Comparison of ENCODE assay signal across 12 cellular contexts in the genomic region with DNA sequence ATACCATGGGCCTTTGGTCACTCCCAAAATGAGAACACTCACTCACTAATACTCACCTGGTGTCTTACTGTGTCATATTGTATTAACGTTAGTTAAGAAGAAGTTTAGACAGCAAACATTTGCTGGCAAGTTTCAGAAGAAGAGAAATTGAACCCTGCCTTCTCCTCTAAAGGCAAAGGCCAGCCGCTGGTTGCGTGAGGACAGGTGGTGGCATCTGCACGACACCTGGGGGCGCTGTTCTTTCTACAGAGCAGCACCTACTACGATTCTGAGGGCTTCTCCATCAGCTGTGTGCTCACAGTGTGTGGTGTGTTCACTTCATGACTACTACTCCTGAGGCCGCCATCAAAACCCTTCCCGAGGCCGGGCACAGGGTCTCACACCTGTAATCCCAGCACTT. TPM values are rescaled to one million over a fixed set of nuclear protein-coding genes. Genes with fewer than 3 reads are reported as not detected.
A peak's percentile ranks its signal among the peaks of the same experiment; 100 is the strongest.
DNase-seq lines count a peak whose midpoint lies in the region; ATAC-seq, FAIRE-seq and TF ChIP-seq lines count a peak whose summit lies in the region.
"Had no signal": no experiment of that assay in that cellular context is flagged by ENCODE, and none has a peak within 500 bp of the region (broad histone marks: within the 10 kb centered on the region; RNA-seq: fewer than 3 reads in every experiment).

No MANE protein-coding gene starts in this region.

- no peak for ATAC-seq in pancreas
- no peak for ATAC-seq in GM18502 (IDR thresholded peaks at IDR 0.05; ENCODE audit: poor library complexity, unreplicated experiment)
- ATAC-seq in GM21717 (IDR thresholded peaks at IDR 0.05; ENCODE audit: unreplicated experiment) = no peak
- ATAC-seq: left colon had no signal

- H3K79me2 ChIP-seq in OCI-LY1 (ENCODE audit: insufficient read depth, low read length) = no peaks in the 10 kb centered on the region

- H3K4me2 ChIP-seq in OCI-LY1 (ENCODE audit: low read length) = no peak overlapping the region

- BruUV-seq in A673 (replicated peaks; lab: Mats Ljungman, UMichigan) = no TSS peak

- no peak overlapping the region for H3K4me3 ChIP-seq in A673 (ENCODE audit: low read depth, low read length, poor library complexity, severe bottlenecking)
- no peak overlapping the region for H3K4me3 ChIP-seq in OCI-LY1 (ENCODE audit: low read depth, low read length, poor library complexity, severe bottlenecking)
- H3K4me3 ChIP-seq in epithelial cell of esophagus (ENCODE audit: low read length) = no peak overlapping the region
- no peak overlapping the region for H3K4me3 ChIP-seq in pancreas

- no peaks in the 10 kb centered on the region for H3K36me3 ChIP-seq in A673 (ENCODE audit: insufficient read depth, low read length, poor library complexity, severe bottlenecking)
- H3K36me3 ChIP-seq in OCI-LY1 (ENCODE audit: insufficient read depth, low read length) = no peaks in the 10 kb centered on the region
- no peaks in the 10 kb centered on the region for H3K36me3 ChIP-seq in pancreas

- no peaks in the 10 kb centered on the region for H3K9me3 ChIP-seq in A673 (ENCODE audit: low read depth, low read length, poor library complexity, severe bottlenecking)
- H3K9me3 ChIP-seq in OCI-LY1 (ENCODE audit: low read length) = no peaks in the 10 kb centered on the region
- no peaks in the 10 kb centered on the region for H3K9me3 ChIP-seq in pancreas

- no peak for DNase-seq in A673 (ENCODE audit: low spot score)
- DNase-seq in ELF-1 (ENCODE audit: low read depth, low spot score) = peak; percentile 65
- DNase-seq in epithelial cell of esophagus (ENCODE audit: low read depth) = peak; percentile 18
- no peak for DNase-seq in hippocampal formation (lab: John Stamatoyannopoulos, UW)
- no peak for DNase-seq in pancreas

- FAIRE-seq in pancreas (lab: Jason Lieb, UNC) = no peak

- no peak overlapping the region for H3K9ac ChIP-seq in OCI-LY1 (ENCODE audit: low read length)

- intact Hi-C loops in A673 (cut with micrococcal nuclease; ENCODE audit: unreplicated experiment) = no loop called here
- intact Hi-C loops in pancreas (cut with DNase I) = no loop called here

- no peak overlapping the region for H2AFZ ChIP-seq in OCI-LY1 (ENCODE audit: low read length)

- TF ChIP-seq CTCF in A673 (conservative IDR thresholded peaks at IDR 0.05; ENCODE audit: low read depth, low read length) (peak; percentile 52), OCI-LY1 (IDR thresholded peaks at IDR 0.05; ENCODE audit: low read length) (peak; percentile 56), epithelial cell of esophagus (IDR thresholded peaks at IDR 0.05; ENCODE audit: insufficient read depth, low read depth, low read length, missing control alignments) (peak; percentile 22), pancreas (IDR thresholded peaks at IDR 0.05) (no peak)

- no peaks in the 10 kb centered on the region for H3K9me2 ChIP-seq in OCI-LY1 (ENCODE audit: low read depth, low read length)

- 67 to 72% methylated on average over 9 of the region's 9 CpGs for WGBS in pancreas, 2 donors

- no peak overlapping the region for H3K27ac ChIP-seq in A673 (ENCODE audit: low read depth, low read length, poor library complexity, severe bottlenecking)
- H3K27ac ChIP-seq in OCI-LY1 (ENCODE audit: low read depth, low read length, poor library complexity, severe bottlenecking) = no peak overlapping the region
- no peak overlapping the region for H3K27ac ChIP-seq in pancreas

- no peaks in the 10 kb centered on the region for H4K20me1 ChIP-seq in OCI-LY1 (ENCODE audit: insufficient read depth, low read length)

- no peaks in the 10 kb centered on the region for H3F3A ChIP-seq in OCI-LY1 (ENCODE audit: insufficient read depth, low read length)

- POLR2A ChIA-PET in A673 (lab: Charles Lee; ENCODE audit: low non-redundant PET) = no interaction called here

- H3K4me1 ChIP-seq in A673 (ENCODE audit: insufficient read depth, low read length, poor library complexity, severe bottlenecking) (no peaks in the 10 kb centered on the region), OCI-LY1 (ENCODE audit: insufficient read depth, low read length, severe bottlenecking) (no peaks in the 10 kb centered on the region), pancreas (no peaks in the 10 kb centered on the region)

- CTCF ChIA-PET in A673 (lab: Charles Lee) = no interaction called here

- H3K27me3 ChIP-seq in A673 (replicated peaks; ENCODE audit: insufficient read depth, low read depth, low read length, poor library complexity) (no peaks in the 10 kb centered on the region), OCI-LY1 (ENCODE audit: insufficient read depth, low read length) (no peaks in the 10 kb centered on the region), pancreas (no peaks in the 10 kb centered on the region)

RNA-seq across cellular contexts. Expression of a gene that starts 17.9 kb away (rescaled TPM):
- total RNA-seq in A673 (2021) = not detected in 2 replicates
- total RNA-seq in pancreas = not detected
- polyA plus RNA-seq in pancreas = not detected
- total RNA-seq: activated CD8-positive, alpha-beta memory T cell treated with anti-CD3 and anti-CD28 coated beads for 36 hours; dermis microvascular lymphatic vessel endothelial cell; left colon had no signal

RNA-seq across cellular contexts. Expression of a gene that starts 22.1 kb away (rescaled TPM):
- total RNA-seq in A673 (2021) = not detected in 2 replicates
- 1 to 10 TPM in 1 of 6 donors, under 1 TPM in 3, not detected in 2; 0.12 to 1.9 (median 0.14) TPM for total RNA-seq in pancreas
- under 1 TPM in 1 of 2 donors, not detected in 1; 0.02 TPM for polyA plus RNA-seq in pancreas
- total RNA-seq: dermis microvascular lymphatic vessel endothelial cell, skeletal muscle tissue had no signal

Comparison
In these comparisons a context has a peak if more than half of its experiments do, and no peak if none do; other contexts are left out.
1. DNase-seq: peak in ELF-1 (single experiment) and epithelial cell of esophagus (single experiment); none in A673 (single experiment), hippocampal formation (0 of 2) and pancreas (0 of 6).
2. CTCF ChIP-seq: peak in A673 (single experiment), OCI-LY1 (single experiment) and epithelial cell of esophagus (single experiment); none in pancreas (0 of 4).